In genomic region chr6:153063936-153064335, GRCh38 we compare ENCODE assay signal across 9 cellular contexts.
"Had no signal": no experiment of that assay in that cellular context is flagged by ENCODE, and none has a peak within 500 bp of the region (broad histone marks: within the 10 kb centered on the region; RNA-seq: fewer than 3 reads in every experiment).

No MANE protein-coding gene starts in this region.

- H3K27ac ChIP-seq: GM23248, HL-60 had no signal

- ATAC-seq: HCT116, HepG2 had no signal

- FAIRE-seq: HepG2 had no signal

- H3K4me1 Mint-ChIP-seq: IgD-negative memory B cell had no signal

- H3K4me3 Mint-ChIP-seq: HFFc6, IgD-negative memory B cell had no signal

- H3K9me3 Mint-ChIP-seq: HFFc6 had no signal

- DNase-seq: GM23248, GOT3, H7, HFFc6 had no signal

- H3K27me3 Mint-ChIP-seq: IgD-negative memory B cell had no signal

- H3K9me3 ChIP-seq: HAP-1 had no signal

- H3K27ac Mint-ChIP-seq: HFFc6, IgD-negative memory B cell had no signal

- H3K36me3 ChIP-seq: HAP-1 had no signal

- H3K4me3 ChIP-seq: GM23248, HAP-1 had no signal
